In genomic region chr11:73322986-73323306, GRCh38 we compare ENCODE assay signal across 1 cellular context.
TF ChIP-seq lines count a peak whose summit lies in the region.

No MANE protein-coding gene starts in this region.

TF ChIP-seq in IMR-90, 13 proteins besides CTCF, POLR2A, EP300 and RAD21 (continued from another document):
- no peak for TF ChIP-seq MXI1 (IDR thresholded peaks at IDR 0.05; ENCODE audit: borderline replicate concordance, low read depth, low read length)
- no peak for TF ChIP-seq SMC3 (IDR thresholded peaks at IDR 0.05; ENCODE audit: low read depth, low read length)
- TF ChIP-seq NFE2L2 (IDR thresholded peaks at IDR 0.05; ENCODE audit: low read depth, low read length): no peak
- TF ChIP-seq USF2 (IDR thresholded peaks at IDR 0.05; ENCODE audit: low read depth, low read length): no peak
- no peak for TF ChIP-seq MAFK (IDR thresholded peaks at IDR 0.05; ENCODE audit: low read depth, low read length)
- no peak for TF ChIP-seq RCOR1 (IDR thresholded peaks at IDR 0.05; ENCODE audit: insufficient replicate concordance, low read length)
- no peak for TF ChIP-seq CHD1 (IDR thresholded peaks at IDR 0.05; ENCODE audit: low read depth, low read length)
- no peak for TF ChIP-seq ELK1 (IDR thresholded peaks at IDR 0.05; ENCODE audit: borderline replicate concordance, low read depth, low read length)
- no peak for TF ChIP-seq MAZ (IDR thresholded peaks at IDR 0.05; ENCODE audit: borderline replicate concordance, low read depth, low read length)
- TF ChIP-seq BHLHE40 (IDR thresholded peaks at IDR 0.05; ENCODE audit: low read depth, low read length): no peak
- no peak for TF ChIP-seq RFX5 (IDR thresholded peaks at IDR 0.05; ENCODE audit: low read depth, low read length)
